ENCODE assay signal across 11 cellular contexts in genomic region chr16:2517954-2518605, GRCh38. TPM values are rescaled to one million over a fixed set of nuclear protein-coding genes. Genes with fewer than 3 reads are reported as not detected.
DNase-seq lines count a peak whose midpoint lies in the region; ATAC-seq and TF ChIP-seq lines count a peak whose summit lies in the region.
"Had no signal": no experiment of that assay in that cellular context is flagged by ENCODE, and none has a peak within 500 bp of the region (broad histone marks: within the 10 kb centered on the region; RNA-seq: fewer than 3 reads in every experiment).

No MANE protein-coding gene starts in this region.

- H3K27me3 ChIP-seq in muscle layer of colon (ENCODE audit: control insufficient read depth in 1 of 2, insufficient read depth in 2 of 2, low read length in 2 of 2) (no peaks in the 10 kb centered on the region), tibial nerve (no peaks in the 10 kb centered on the region)

- peaks cover 7% of the 10 kb centered on the region for H3K27me3 Mint-ChIP-seq in brain

- TF ChIP-seq CTCF in brain (conservative IDR thresholded peaks at IDR 0.05) (no peak), tibial nerve (IDR thresholded peaks at IDR 0.05) (no peak)

- peaks cover 7% of the 10 kb centered on the region for H3K36me3 ChIP-seq in muscle layer of colon (ENCODE audit: insufficient read depth, low read length)
- H3K36me3 ChIP-seq in tibial nerve: peaks cover 0 to 25% (median 0%) of the 10 kb centered on the region in 3 donors

- H3K36me3 Mint-ChIP-seq in activated naive CD4-positive, alpha-beta T cell treated with anti-CD3 and anti-CD28 coated beads, Interleukin-2, amount 50 U/mL, for 72 hours: peaks cover 4 to 17% of the 10 kb centered on the region in 2 donors
- peaks cover 8% of the 10 kb centered on the region for H3K36me3 Mint-ChIP-seq in brain

- no peak for TF ChIP-seq EP300 in tibial nerve (IDR thresholded peaks at IDR 0.05)

- H3K4me3 Mint-ChIP-seq in brain: peak overlapping the region in 3 of 5 experiments; percentile 32 to 93 (median 92)

- H3K4me1 ChIP-seq in muscle layer of colon (ENCODE audit: insufficient read depth, low read length) (peaks cover 59% of the 10 kb centered on the region), tibial nerve (peaks cover 0 to 68% (median 61%) of the 10 kb centered on the region in 4 donors)

- H3K27ac Mint-ChIP-seq in activated naive CD4-positive, alpha-beta T cell treated with anti-CD3 and anti-CD28 coated beads, Interleukin-2, amount 50 U/mL, for 72 hours: peak overlapping the region; percentile 91 to 99
- H3K27ac Mint-ChIP-seq in brain: peak overlapping the region in 2 of 5 experiments; percentile 81 to 95

- no peak for ATAC-seq in activated naive CD4-positive, alpha-beta T cell treated with anti-CD3 and anti-CD28 coated beads, Interleukin-2, amount 50 U/mL, for 72 hours
- ATAC-seq in GM18517 (IDR thresholded peaks at IDR 0.05; ENCODE audit: unreplicated experiment): no peak
- ATAC-seq: PC-3 had no signal

- no peak for DNase-seq in activated naive CD4-positive, alpha-beta T cell treated with anti-CD3 and anti-CD28 coated beads, Interleukin-2, amount 50 U/mL, for 72 hours (ENCODE audit: low spot score in 2 of 2)
- DNase-seq in activated naive CD4-positive, alpha-beta T cell treated with Interleukin-2 at 50 U/mL for 16 hours: no peak
- DNase-seq in tibial nerve (ENCODE audit: low spot score in 2 of 2) (no peak), 8988T (no peak)
- DNase-seq in stimulated activated naive CD4-positive, alpha-beta T cell treated with Interleukin-2 at 50 U/mL for 16 hours (lab: John Stamatoyannopoulos, UW): no peak
- DNase-seq: NCI-H2081, PC-3 had no signal

- H3K9ac ChIP-seq in muscle layer of colon (ENCODE audit: low read length): no peak overlapping the region

- H3K27ac ChIP-seq in muscle layer of colon (ENCODE audit: low read depth, low read length) (peak overlapping the region; percentile 64), tibial nerve (peak overlapping the region in 3 of 4 donors; percentile 18 to 99 (median 98))

- WGBS in tibial nerve, 2 donors: 58 to 61% methylated on average over 10 to 12 of the region's 12 CpGs

- H3K9me3 ChIP-seq in muscle layer of colon (ENCODE audit: low read length) (no peaks in the 10 kb centered on the region), tibial nerve (no peaks in the 10 kb centered on the region)

- H3K9me3 Mint-ChIP-seq in activated naive CD4-positive, alpha-beta T cell treated with anti-CD3 and anti-CD28 coated beads, Interleukin-2, amount 50 U/mL, for 72 hours: no peaks in the 10 kb centered on the region
- H3K9me3 Mint-ChIP-seq in brain: peaks cover 0 to 4% (median 0%) of the 10 kb centered on the region in 5 experiments

- no peak for TF ChIP-seq POLR2A in tibial nerve (IDR thresholded peaks at IDR 0.05)

- H3K4me3 ChIP-seq in muscle layer of colon (ENCODE audit: low read depth in 1 of 2, low read length in 2 of 2) (peak overlapping the region in 1 of 2 donors; percentile 10), tibial nerve (no peak overlapping the region)

- peaks cover 64% of the 10 kb centered on the region for H3K4me1 Mint-ChIP-seq in brain

RNA-seq across cellular contexts. Expression of gene AMDHD2, which starts 2.1 kb away (rescaled TPM):
- 10 to 100 TPM; 37.0 to 37.2 TPM for total RNA-seq in activated naive CD4-positive, alpha-beta T cell treated with anti-CD3 and anti-CD28 coated beads, Interleukin-2, amount 50 U/mL, for 72 hours
- 18.9 TPM for polyA plus RNA-seq in brain (ENCODE audit: insufficient read depth, low read depth, low replicate concordance)
- total RNA-seq in tibial nerve: 10 to 100 TPM; 40.4 to 64.5 (median 55.2) TPM

RNA-seq across cellular contexts. Expression of gene ATP6V0C, which starts 4.3 kb away (rescaled TPM):
- total RNA-seq in activated naive CD4-positive, alpha-beta T cell treated with anti-CD3 and anti-CD28 coated beads, Interleukin-2, amount 50 U/mL, for 72 hours: 100 to 1,000 TPM in 1 of 2 donors, 10 to 100 TPM in 1; 94.4 to 127 TPM
- polyA plus RNA-seq in brain (ENCODE audit: insufficient read depth, low read depth, low replicate concordance): 403 TPM
- total RNA-seq in tibial nerve: 10 to 100 TPM; 48.1 to 73.0 (median 61.1) TPM

RNA-seq across cellular contexts. Expression of gene CEMP1, which starts 13.1 kb away (rescaled TPM):
- under 1 TPM in 1 of 2 donors, not detected in 1; 0.50 TPM for total RNA-seq in activated naive CD4-positive, alpha-beta T cell treated with anti-CD3 and anti-CD28 coated beads, Interleukin-2, amount 50 U/mL, for 72 hours
- not detected for polyA plus RNA-seq in brain (ENCODE audit: insufficient read depth, low read depth, low replicate concordance)
- not detected for total RNA-seq in tibial nerve
- total RNA-seq: PC-3, pulmonary artery endothelial cell had no signal

RNA-seq across cellular contexts. Expression of gene PDPK1, which starts 19.7 kb away (rescaled TPM):
- total RNA-seq in activated naive CD4-positive, alpha-beta T cell treated with anti-CD3 and anti-CD28 coated beads, Interleukin-2, amount 50 U/mL, for 72 hours: 10 to 100 TPM; 36.5 to 57.6 TPM
- polyA plus RNA-seq in brain (ENCODE audit: insufficient read depth, low read depth, low replicate concordance): 22.3 TPM
- 10 to 100 TPM; 28.6 to 41.7 (median 32.4) TPM for total RNA-seq in tibial nerve

RNA-seq across cellular contexts. Expression of gene TBC1D24, which starts 43.2 kb away (rescaled TPM):
- 10 to 100 TPM in 1 of 2 donors, 1 to 10 TPM in 1; 7.8 to 10.6 TPM for total RNA-seq in activated naive CD4-positive, alpha-beta T cell treated with anti-CD3 and anti-CD28 coated beads, Interleukin-2, amount 50 U/mL, for 72 hours
- 23.3 TPM for polyA plus RNA-seq in brain (ENCODE audit: insufficient read depth, low read depth, low replicate concordance)
- total RNA-seq in tibial nerve: 10 to 100 TPM; 12.0 to 18.3 (median 16.3) TPM
